1 cellular context compared by ENCODE assay signal in the genomic region with DNA sequence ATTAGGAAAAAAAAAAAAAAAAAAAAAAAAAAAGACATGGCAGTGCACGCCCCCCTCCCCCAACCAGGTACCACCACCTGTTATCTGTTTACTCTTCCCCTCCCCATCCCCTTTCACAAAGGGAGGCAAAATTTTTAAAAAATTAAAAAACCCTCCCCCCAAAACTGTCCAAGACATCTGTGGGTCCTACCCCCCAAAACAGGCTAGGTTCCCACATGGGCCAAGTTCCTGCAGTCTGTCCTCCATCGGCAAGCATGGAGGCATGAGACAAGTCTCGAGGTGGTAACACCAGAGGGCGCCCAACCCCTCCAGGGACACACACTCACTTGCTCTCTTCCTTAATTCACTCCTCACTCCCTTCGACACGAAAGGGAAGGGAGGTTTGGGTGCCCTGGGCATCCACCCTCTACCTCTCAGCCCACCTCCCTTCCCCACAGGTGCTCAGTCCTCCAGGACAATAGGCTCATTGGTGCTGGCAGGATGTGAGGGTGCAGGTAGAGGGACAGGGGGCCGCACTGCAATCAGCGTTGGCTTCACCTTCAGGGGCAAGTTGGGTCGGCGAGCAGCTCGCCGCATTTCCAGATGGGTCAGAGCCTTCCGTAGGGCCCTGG.
TF ChIP-seq lines count a peak whose summit lies in the region.

No MANE protein-coding gene starts in this region.

TF ChIP-seq in HepG2, 621 proteins besides CTCF, POLR2A, EP300 and RAD21:
- TF ChIP-seq ZNF432 (CRISPR knock-in tag; IDR thresholded peaks at IDR 0.05; ENCODE audit: borderline replicate concordance) = no peak
- peak; percentile 27 for TF ChIP-seq YY1 (IDR thresholded peaks at IDR 0.05; ENCODE audit: insufficient read depth, insufficient replicate concordance, low read depth, low read length)
- TF ChIP-seq, protein P1, sequence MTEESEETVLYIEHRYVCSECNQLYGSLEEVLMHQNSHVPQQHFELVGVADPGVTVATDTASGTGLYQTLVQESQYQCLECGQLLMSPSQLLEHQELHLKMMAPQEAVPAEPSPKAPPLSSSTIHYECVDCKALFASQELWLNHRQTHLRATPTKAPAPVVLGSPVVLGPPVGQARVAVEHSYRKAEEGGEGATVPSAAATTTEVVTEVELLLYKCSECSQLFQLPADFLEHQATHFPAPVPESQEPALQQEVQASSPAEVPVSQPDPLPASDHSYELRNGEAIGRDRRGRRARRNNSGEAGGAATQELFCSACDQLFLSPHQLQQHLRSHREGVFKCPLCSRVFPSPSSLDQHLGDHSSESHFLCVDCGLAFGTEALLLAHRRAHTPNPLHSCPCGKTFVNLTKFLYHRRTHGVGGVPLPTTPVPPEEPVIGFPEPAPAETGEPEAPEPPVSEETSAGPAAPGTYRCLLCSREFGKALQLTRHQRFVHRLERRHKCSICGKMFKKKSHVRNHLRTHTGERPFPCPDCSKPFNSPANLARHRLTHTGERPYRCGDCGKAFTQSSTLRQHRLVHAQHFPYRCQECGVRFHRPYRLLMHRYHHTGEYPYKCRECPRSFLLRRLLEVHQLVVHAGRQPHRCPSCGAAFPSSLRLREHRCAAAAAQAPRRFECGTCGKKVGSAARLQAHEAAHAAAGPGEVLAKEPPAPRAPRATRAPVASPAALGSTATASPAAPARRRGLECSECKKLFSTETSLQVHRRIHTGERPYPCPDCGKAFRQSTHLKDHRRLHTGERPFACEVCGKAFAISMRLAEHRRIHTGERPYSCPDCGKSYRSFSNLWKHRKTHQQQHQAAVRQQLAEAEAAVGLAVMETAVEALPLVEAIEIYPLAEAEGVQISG (CRISPR knock-in tag; IDR thresholded peaks at IDR 0.05) = 0 out of 2 replicates have a peak, but pooled peaks have one; percentile 19
- TF ChIP-seq, protein P2, sequence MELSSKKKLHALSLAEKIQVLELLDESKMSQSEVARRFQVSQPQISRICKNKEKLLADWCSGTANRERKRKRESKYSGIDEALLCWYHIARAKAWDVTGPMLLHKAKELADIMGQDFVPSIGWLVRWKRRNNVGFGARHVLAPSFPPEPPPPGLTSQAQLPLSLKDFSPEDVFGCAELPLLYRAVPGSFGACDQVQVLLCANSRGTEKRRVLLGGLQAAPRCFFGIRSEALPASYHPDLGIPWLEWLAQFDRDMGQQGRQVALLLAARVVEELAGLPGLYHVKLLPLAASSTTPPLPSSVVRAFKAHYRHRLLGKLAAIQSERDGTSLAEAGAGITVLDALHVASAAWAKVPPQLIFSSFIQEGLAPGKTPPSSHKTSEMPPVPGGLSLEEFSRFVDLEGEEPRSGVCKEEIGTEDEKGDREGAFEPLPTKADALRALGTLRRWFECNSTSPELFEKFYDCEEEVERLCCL (CRISPR knock-in tag; IDR thresholded peaks at IDR 0.05; ENCODE audit: borderline replicate concordance) = no peak
- TF ChIP-seq ZSCAN31 (CRISPR knock-in tag; IDR thresholded peaks at IDR 0.05; ENCODE audit: low read depth) = no peak
- TF ChIP-seq ELF3 (CRISPR knock-in tag; IDR thresholded peaks at IDR 0.05) = 0 out of 2 replicates have a peak, but pooled peaks have one; percentile 19
- no peak for TF ChIP-seq DNMT1 (CRISPR knock-in tag; IDR thresholded peaks at IDR 0.05)
- no peak for TF ChIP-seq DPF2 (CRISPR knock-in tag; IDR thresholded peaks at IDR 0.05; ENCODE audit: borderline replicate concordance, low read depth)
- TF ChIP-seq POLR2G (IDR thresholded peaks at IDR 0.05; ENCODE audit: low read depth, low read length) = peak; percentile 13; the same call in 1 of the 2 replicates
- TF ChIP-seq, protein P3, sequence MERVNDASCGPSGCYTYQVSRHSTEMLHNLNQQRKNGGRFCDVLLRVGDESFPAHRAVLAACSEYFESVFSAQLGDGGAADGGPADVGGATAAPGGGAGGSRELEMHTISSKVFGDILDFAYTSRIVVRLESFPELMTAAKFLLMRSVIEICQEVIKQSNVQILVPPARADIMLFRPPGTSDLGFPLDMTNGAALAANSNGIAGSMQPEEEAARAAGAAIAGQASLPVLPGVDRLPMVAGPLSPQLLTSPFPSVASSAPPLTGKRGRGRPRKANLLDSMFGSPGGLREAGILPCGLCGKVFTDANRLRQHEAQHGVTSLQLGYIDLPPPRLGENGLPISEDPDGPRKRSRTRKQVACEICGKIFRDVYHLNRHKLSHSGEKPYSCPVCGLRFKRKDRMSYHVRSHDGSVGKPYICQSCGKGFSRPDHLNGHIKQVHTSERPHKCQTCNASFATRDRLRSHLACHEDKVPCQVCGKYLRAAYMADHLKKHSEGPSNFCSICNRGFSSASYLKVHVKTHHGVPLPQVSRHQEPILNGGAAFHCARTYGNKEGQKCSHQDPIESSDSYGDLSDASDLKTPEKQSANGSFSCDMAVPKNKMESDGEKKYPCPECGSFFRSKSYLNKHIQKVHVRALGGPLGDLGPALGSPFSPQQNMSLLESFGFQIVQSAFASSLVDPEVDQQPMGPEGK (CRISPR knock-in tag; IDR thresholded peaks at IDR 0.05) = peak; percentile 36; the same call in 1 of the 2 replicates
- TF ChIP-seq TEAD3 (CRISPR knock-in tag; optimal IDR thresholded peaks at IDR 0.05; ENCODE audit: borderline replicate concordance) = peak; percentile 10
- peak; percentile 42 for TF ChIP-seq XRCC5 (optimal IDR thresholded peaks at IDR 0.05; ENCODE audit: low read length)
- TF ChIP-seq, protein P4, sequence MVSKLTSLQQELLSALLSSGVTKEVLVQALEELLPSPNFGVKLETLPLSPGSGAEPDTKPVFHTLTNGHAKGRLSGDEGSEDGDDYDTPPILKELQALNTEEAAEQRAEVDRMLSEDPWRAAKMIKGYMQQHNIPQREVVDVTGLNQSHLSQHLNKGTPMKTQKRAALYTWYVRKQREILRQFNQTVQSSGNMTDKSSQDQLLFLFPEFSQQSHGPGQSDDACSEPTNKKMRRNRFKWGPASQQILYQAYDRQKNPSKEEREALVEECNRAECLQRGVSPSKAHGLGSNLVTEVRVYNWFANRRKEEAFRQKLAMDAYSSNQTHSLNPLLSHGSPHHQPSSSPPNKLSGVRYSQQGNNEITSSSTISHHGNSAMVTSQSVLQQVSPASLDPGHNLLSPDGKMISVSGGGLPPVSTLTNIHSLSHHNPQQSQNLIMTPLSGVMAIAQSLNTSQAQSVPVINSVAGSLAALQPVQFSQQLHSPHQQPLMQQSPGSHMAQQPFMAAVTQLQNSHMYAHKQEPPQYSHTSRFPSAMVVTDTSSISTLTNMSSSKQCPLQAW (CRISPR knock-in tag; IDR thresholded peaks at IDR 0.05) = 0 out of 2 replicates have a peak, but pooled peaks have one; percentile 19
- TF ChIP-seq MXI1 (IDR thresholded peaks at IDR 0.05; ENCODE audit: borderline replicate concordance, low read depth, low read length) = 0 out of 3 replicates have a peak, but pooled peaks have one; percentile 26
- no peak for TF ChIP-seq ZNF382 (CRISPR knock-in tag; IDR thresholded peaks at IDR 0.05; ENCODE audit: borderline replicate concordance)
- TF ChIP-seq JUNB (CRISPR knock-in tag; IDR thresholded peaks at IDR 0.05; ENCODE audit: borderline replicate concordance) = no peak
- peak; percentile 54; the same call in 1 of the 2 replicates for TF ChIP-seq ZBTB38 (CRISPR knock-in tag; IDR thresholded peaks at IDR 0.05)
- TF ChIP-seq SMC3 (IDR thresholded peaks at IDR 0.05; ENCODE audit: low read length) = peak; percentile 77
- TF ChIP-seq FOXK1 (CRISPR knock-in tag; IDR thresholded peaks at IDR 0.05; ENCODE audit: borderline replicate concordance, low read depth) = no peak
- TF ChIP-seq, protein P5, sequence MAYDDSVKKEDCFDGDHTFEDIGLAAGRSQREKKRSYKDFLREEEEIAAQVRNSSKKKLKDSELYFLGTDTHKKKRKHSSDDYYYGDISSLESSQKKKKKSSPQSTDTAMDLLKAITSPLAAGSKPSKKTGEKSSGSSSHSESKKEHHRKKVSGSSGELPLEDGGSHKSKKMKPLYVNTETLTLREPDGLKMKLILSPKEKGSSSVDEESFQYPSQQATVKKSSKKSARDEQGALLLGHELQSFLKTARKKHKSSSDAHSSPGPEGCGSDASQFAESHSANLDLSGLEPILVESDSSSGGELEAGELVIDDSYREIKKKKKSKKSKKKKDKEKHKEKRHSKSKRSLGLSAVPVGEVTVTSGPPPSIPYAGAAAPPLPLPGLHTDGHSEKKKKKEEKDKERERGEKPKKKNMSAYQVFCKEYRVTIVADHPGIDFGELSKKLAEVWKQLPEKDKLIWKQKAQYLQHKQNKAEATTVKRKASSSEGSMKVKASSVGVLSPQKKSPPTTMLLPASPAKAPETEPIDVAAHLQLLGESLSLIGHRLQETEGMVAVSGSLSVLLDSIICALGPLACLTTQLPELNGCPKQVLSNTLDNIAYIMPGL (CRISPR knock-in tag; IDR thresholded peaks at IDR 0.05; ENCODE audit: borderline replicate concordance in 1 of 2, low read depth in 1 of 2) = peak in 1 of 2 experiments; percentile 41; a peak in 1 of 4 replicates
- peak; percentile 43 for TF ChIP-seq PRPF4 (IDR thresholded peaks at IDR 0.05; ENCODE audit: low read depth, low read length, poor library complexity, severe bottlenecking)
- peak; percentile 55; the same call in 1 of the 2 replicates for TF ChIP-seq SAP130 (CRISPR knock-in tag; IDR thresholded peaks at IDR 0.05; ENCODE audit: low read depth)
- peak; percentile 64 for TF ChIP-seq STAG1 (CRISPR knock-in tag; IDR thresholded peaks at IDR 0.05)
